ENCODE assay signal across 28 cellular contexts in the genomic region with DNA sequence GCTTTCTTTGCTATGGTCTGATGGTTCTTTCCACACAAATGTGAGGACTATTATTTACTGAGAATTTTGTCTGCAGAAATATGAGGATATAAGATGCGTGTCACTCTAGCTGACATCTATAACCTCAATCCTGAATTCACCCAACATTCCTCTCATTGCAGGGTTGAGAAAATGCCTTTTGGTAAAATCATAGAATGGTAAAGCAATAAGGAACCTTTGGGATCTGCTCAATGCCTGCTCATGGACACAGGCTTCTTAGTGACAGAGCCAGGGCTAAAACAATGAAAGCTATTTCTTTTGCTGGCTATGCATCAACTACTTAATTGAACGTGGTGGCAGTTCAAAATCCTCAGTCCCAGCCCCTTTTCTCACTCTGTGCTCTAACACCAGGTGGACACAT.
"Had no signal": no experiment of that assay in that cellular context is flagged by ENCODE, and none has a peak within 500 bp of the region (broad histone marks: within the 10 kb centered on the region; RNA-seq: fewer than 3 reads in every experiment).

No MANE protein-coding gene starts in this region.

- DNase-seq: naive thymus-derived CD8-positive, alpha-beta T cell; occipital lobe; ovary; posterior cingulate gyrus; psoas muscle; right cardiac atrium; right lobe of liver; sigmoid colon; spleen; stimulated activated CD4-positive, alpha-beta T cell treated with anti-CD3 and anti-CD28 coated beads, Interleukin-12 subunit alpha, Interleukin-12 subunit beta, amount 100 ng/mL, for 4 hours; stimulated activated CD4-positive, alpha-beta T cell treated with anti-CD3 and anti-CD28 coated beads, Interleukin-1b, Interleukin-23, amount 100 ng/mL, for 48 hours; stimulated activated CD4-positive, alpha-beta T cell treated with anti-CD3 and anti-CD28 coated beads, Interleukin-4, amount 100 ng/mL, for 1 hour; stimulated activated CD4-positive, alpha-beta T cell treated with anti-CD3 and anti-CD28 coated beads, Interleukin-4, amount 100 ng/mL, for 4 hours; stimulated activated CD8-positive, alpha-beta memory T cell treated with anti-CD3 and anti-CD28 coated beads, Interleukin-4, amount 100 ng/mL, for 48 hours; stimulated activated naive CD4-positive, alpha-beta T cell; stimulated activated naive CD8-positive, alpha-beta T cell treated with anti-CD3 and anti-CD28 coated beads, Interleukin-15, amount 100 ng/mL, for 72 hours; stimulated activated naive CD8-positive, alpha-beta T cell treated with anti-CD3 and anti-CD28 coated beads, Interleukin-15, Interleukin-2, amounts not matched to agents 100 U/mL and 50 U/mL, for 24 hours; substantia nigra; testis; tibial artery; transverse colon; upper lobe of right lung; uterus had no signal

- H3K27ac ChIP-seq: neural progenitor cell, ovary, parathyroid adenoma, psoas muscle, right lobe of liver, sigmoid colon, skin epidermis, spleen, suprapubic skin, testis, tibial artery, transverse colon, upper lobe of right lung, uterus had no signal

- H3K27me3 ChIP-seq: neural progenitor cell, ovary, right lobe of liver, sigmoid colon, spleen, suprapubic skin, testis, tibial artery, transverse colon, upper lobe of right lung, uterus had no signal

- H3K36me3 ChIP-seq: neural progenitor cell, ovary, right lobe of liver, sigmoid colon, spleen, suprapubic skin, tibial artery, transverse colon, upper lobe of right lung, uterus had no signal

- H2AFZ ChIP-seq: neural progenitor cell, parathyroid adenoma had no signal

- H3K79me2 ChIP-seq: parathyroid adenoma had no signal

- H3K9ac ChIP-seq: neural progenitor cell, parathyroid adenoma had no signal

- H3K4me2 ChIP-seq: neural progenitor cell, smooth muscle cell had no signal

- H3K9me3 ChIP-seq: ovary, psoas muscle, right lobe of liver, sigmoid colon, spleen, suprapubic skin, testis, tibial artery, transverse colon, upper lobe of right lung, uterus had no signal

- H3K4me1 ChIP-seq: neural progenitor cell, parathyroid adenoma, psoas muscle, right lobe of liver, spleen, testis, tibial artery, upper lobe of right lung had no signal

- H3K4me3 ChIP-seq: neural progenitor cell, ovary, psoas muscle, right lobe of liver, sigmoid colon, skin epidermis, smooth muscle cell, spleen, suprapubic skin, testis, tibial artery, transverse colon, upper lobe of right lung, uterus had no signal
